ENCODE assay signal across 8 cellular contexts in genomic region chr4:159455675-159456235, GRCh38.
DNase-seq lines count a peak whose midpoint lies in the region; ATAC-seq and TF ChIP-seq lines count a peak whose summit lies in the region.

No MANE protein-coding gene starts in this region.

- H3K27me3 ChIP-seq in A673 (replicated peaks; ENCODE audit: insufficient read depth, low read depth, low read length, poor library complexity) (no peaks in the 10 kb centered on the region), OCI-LY1 (ENCODE audit: insufficient read depth, low read length) (no peaks in the 10 kb centered on the region), dorsolateral prefrontal cortex (no peaks in the 10 kb centered on the region), osteoblast (ENCODE audit: insufficient read depth, low read length) (no peaks in the 10 kb centered on the region)

- peak; percentile 57 for ATAC-seq in HG03175 (IDR thresholded peaks at IDR 0.05; ENCODE audit: unreplicated experiment)
- ATAC-seq in effector memory CD8-positive, alpha-beta T cell (replicated peaks), result no peak
- no peak for ATAC-seq in stimulated activated naive B cell treated with anti-CD40 and anti-IgM and Interleukin-4, amounts not matched to agents 10 μg/mL and 1 μg/mL and 100 μg/mL, for 72 hours (replicated peaks)

- H3K27me3 Mint-ChIP-seq in effector memory CD8-positive, alpha-beta T cell, result peaks cover 0 to 16% of the 10 kb centered on the region in 2 donors
- no peaks in the 10 kb centered on the region for H3K27me3 Mint-ChIP-seq in stimulated activated naive B cell treated with anti-CD40 and anti-IgM and Interleukin-4, amounts not matched to agents 10 μg/mL and 1 μg/mL and 100 μg/mL, for 72 hours

- H3K4me1 Mint-ChIP-seq in effector memory CD8-positive, alpha-beta T cell (ENCODE audit: low read depth in 2 of 2), result no peaks in the 10 kb centered on the region
- H3K4me1 Mint-ChIP-seq in stimulated activated naive B cell treated with anti-CD40 and anti-IgM and Interleukin-4, amounts not matched to agents 10 μg/mL and 1 μg/mL and 100 μg/mL, for 72 hours, result no peaks in the 10 kb centered on the region

- no peaks in the 10 kb centered on the region for H3F3A ChIP-seq in OCI-LY1 (ENCODE audit: insufficient read depth, low read length)

- BruUV-seq in A673 (replicated peaks; lab: Mats Ljungman, UMichigan), result no TSS peak

- no peak overlapping the region for H2AFZ ChIP-seq in OCI-LY1 (ENCODE audit: low read length)
- peak overlapping the region; percentile 92 for H2AFZ ChIP-seq in osteoblast (ENCODE audit: low read length)

- H4K20me1 ChIP-seq in OCI-LY1 (ENCODE audit: insufficient read depth, low read length) (no peaks in the 10 kb centered on the region), osteoblast (ENCODE audit: insufficient read depth, low read length) (no peaks in the 10 kb centered on the region)

- peak; percentile 99 for TF ChIP-seq CTCF in A673 (conservative IDR thresholded peaks at IDR 0.05; ENCODE audit: low read depth, low read length)
- peak; percentile 57 for TF ChIP-seq CTCF in GM12864 (IDR thresholded peaks at IDR 0.05; ENCODE audit: low read depth, low read length, missing control alignments)
- TF ChIP-seq CTCF in OCI-LY1 (IDR thresholded peaks at IDR 0.05; ENCODE audit: low read length), result peak; percentile 70
- peak; percentile 43 to 75 (median 62) for TF ChIP-seq CTCF in dorsolateral prefrontal cortex (IDR thresholded peaks at IDR 0.05 in 54 of 56, conservative IDR thresholded peaks at IDR 0.05 in 2 of 56; ENCODE audit: low read depth in 1 of 56, partially characterized antibody in 56 of 56)
- TF ChIP-seq CTCF in osteoblast (IDR thresholded peaks at IDR 0.05; ENCODE audit: extremely low read depth, low read depth, low read length), result peak; percentile 88

- H3K9me3 ChIP-seq in A673 (ENCODE audit: low read depth, low read length, poor library complexity, severe bottlenecking), result no peaks in the 10 kb centered on the region
- no peaks in the 10 kb centered on the region for H3K9me3 ChIP-seq in OCI-LY1 (ENCODE audit: low read length)
- H3K9me3 ChIP-seq in osteoblast (ENCODE audit: low read depth, low read length), result no peaks in the 10 kb centered on the region

- intact Hi-C loops in A673 (cut with micrococcal nuclease; ENCODE audit: unreplicated experiment), result no loop called here
- intact Hi-C loops in dorsolateral prefrontal cortex (cut with DNase I), result no loop called here

- H3K36me3 Mint-ChIP-seq in effector memory CD8-positive, alpha-beta T cell (ENCODE audit: insufficient read depth), result no peaks in the 10 kb centered on the region
- no peaks in the 10 kb centered on the region for H3K36me3 Mint-ChIP-seq in stimulated activated naive B cell treated with anti-CD40 and anti-IgM and Interleukin-4, amounts not matched to agents 10 μg/mL and 1 μg/mL and 100 μg/mL, for 72 hours

- DNase-seq in A673 (ENCODE audit: low spot score), result peak; percentile 79
- DNase-seq in GM12864 (ENCODE audit: low read depth), result no peak
- DNase-seq in dorsolateral prefrontal cortex, result peak in 1 of 10 donors; percentile 26
- no peak for DNase-seq in osteoblast (ENCODE audit: insufficient read length, low spot score, missing footprints)
- DNase-seq in effector memory CD8-positive, alpha-beta T cell, result no peak
- no peak for DNase-seq in stimulated activated naive B cell treated with anti-CD40 and anti-IgM and Interleukin-4, amounts not matched to agents 10 μg/mL and 1 μg/mL and 100 μg/mL, for 72 hours

- no peak overlapping the region for H3K4me3 ChIP-seq in A673 (ENCODE audit: low read depth, low read length, poor library complexity, severe bottlenecking)
- no peak overlapping the region for H3K4me3 ChIP-seq in GM12864 (ENCODE audit: low read depth, low read length)
- no peak overlapping the region for H3K4me3 ChIP-seq in OCI-LY1 (ENCODE audit: low read depth, low read length, poor library complexity, severe bottlenecking)
- H3K4me3 ChIP-seq in dorsolateral prefrontal cortex, result peak overlapping the region in 3 of 59 donors; percentile 4 to 37 (median 7)
- H3K4me3 ChIP-seq in osteoblast (ENCODE audit: insufficient read depth, low read length), result peak overlapping the region; percentile 56

- H3K79me2 ChIP-seq in OCI-LY1 (ENCODE audit: insufficient read depth, low read length) (no peaks in the 10 kb centered on the region), osteoblast (ENCODE audit: insufficient read depth, low read length) (no peaks in the 10 kb centered on the region)

- no peak overlapping the region for H3K9ac ChIP-seq in OCI-LY1 (ENCODE audit: low read length)

- no peaks in the 10 kb centered on the region for H3K9me3 Mint-ChIP-seq in effector memory CD8-positive, alpha-beta T cell
- no peaks in the 10 kb centered on the region for H3K9me3 Mint-ChIP-seq in stimulated activated naive B cell treated with anti-CD40 and anti-IgM and Interleukin-4, amounts not matched to agents 10 μg/mL and 1 μg/mL and 100 μg/mL, for 72 hours

- H3K4me2 ChIP-seq in OCI-LY1 (ENCODE audit: low read length) (no peak overlapping the region), osteoblast (ENCODE audit: insufficient read depth, low read length) (peak overlapping the region; percentile 77)

- H3K36me3 ChIP-seq in A673 (ENCODE audit: insufficient read depth, low read length, poor library complexity, severe bottlenecking) (no peaks in the 10 kb centered on the region), OCI-LY1 (ENCODE audit: insufficient read depth, low read length) (no peaks in the 10 kb centered on the region), osteoblast (ENCODE audit: insufficient read depth, low read length) (no peaks in the 10 kb centered on the region)

- no peaks in the 10 kb centered on the region for H3K9me2 ChIP-seq in OCI-LY1 (ENCODE audit: low read depth, low read length)

- POLR2A ChIA-PET in A673 (lab: Charles Lee; ENCODE audit: low non-redundant PET), result no interaction called here

- CTCF ChIA-PET in A673 (lab: Charles Lee), result interaction anchor here (0.5 to 1.0 kb wide), 12 partner anchors 9 to 1262 kb away, joined by 3 to 11 read pairs (median 4); no protein-coding TSS in a partner anchor

- H3K27ac Mint-ChIP-seq in effector memory CD8-positive, alpha-beta T cell, result no peak overlapping the region
- no peak overlapping the region for H3K27ac Mint-ChIP-seq in stimulated activated naive B cell treated with anti-CD40 and anti-IgM and Interleukin-4, amounts not matched to agents 10 μg/mL and 1 μg/mL and 100 μg/mL, for 72 hours

- H3K4me3 Mint-ChIP-seq in effector memory CD8-positive, alpha-beta T cell, result no peak overlapping the region
- no peak overlapping the region for H3K4me3 Mint-ChIP-seq in stimulated activated naive B cell treated with anti-CD40 and anti-IgM and Interleukin-4, amounts not matched to agents 10 μg/mL and 1 μg/mL and 100 μg/mL, for 72 hours

- H3K4me1 ChIP-seq in A673 (ENCODE audit: insufficient read depth, low read length, poor library complexity, severe bottlenecking) (peaks cover 3% of the 10 kb centered on the region), OCI-LY1 (ENCODE audit: insufficient read depth, low read length, severe bottlenecking) (no peaks in the 10 kb centered on the region), osteoblast (ENCODE audit: insufficient read depth, low read length) (no peaks in the 10 kb centered on the region)

- H3K27ac ChIP-seq in A673 (ENCODE audit: low read depth, low read length, poor library complexity, severe bottlenecking) (no peak overlapping the region), OCI-LY1 (ENCODE audit: low read depth, low read length, poor library complexity, severe bottlenecking) (no peak overlapping the region), dorsolateral prefrontal cortex (no peak overlapping the region), osteoblast (ENCODE audit: low read depth, low read length) (no peak overlapping the region)
